ENCODE assay signal across 19 cellular contexts in genomic region chr1:47895436-47895835, GRCh38.
DNase-seq lines count a peak whose midpoint lies in the region; ATAC-seq, FAIRE-seq and TF ChIP-seq lines count a peak whose summit lies in the region.
"Had no signal": no experiment of that assay in that cellular context is flagged by ENCODE, and none has a peak within 500 bp of the region (broad histone marks: within the 10 kb centered on the region; RNA-seq: fewer than 3 reads in every experiment).

No MANE protein-coding gene starts in this region.

- DNase-seq in RWPE2 (ENCODE audit: low spot score): no peak
- no peak for DNase-seq in keratinocyte (ENCODE audit: low read depth, low spot score)
- DNase-seq in smooth muscle cell (lab: John Stamatoyannopoulos, UW; ENCODE audit: unreplicated experiment): no peak
- DNase-seq in COLO668 (lab: John Stamatoyannopoulos, UW; ENCODE audit: unreplicated experiment): no peak
- no peak for DNase-seq in SKM-1 (lab: John Stamatoyannopoulos, UW; ENCODE audit: unreplicated experiment)
- DNase-seq: ACHN, AML-193, COR-L47, GOT3, HFFc6, IMR-90, Karpas-422, MM.1S, NCI-H1092 treated with DMSO at 0.1 percent for 48 hours, NCI-H2081 treated with DMSO at 0.1 percent for 48 hours, NCI-H510A treated with DMSO at 0.1 percent for 48 hours, SHP77 had no signal

- H3K36me3 ChIP-seq in HUES48 (ENCODE audit: control insufficient read depth, insufficient read depth, low read length): no peaks in the 10 kb centered on the region
- no peaks in the 10 kb centered on the region for H3K36me3 ChIP-seq in RWPE2 (ENCODE audit: low read depth)
- no peaks in the 10 kb centered on the region for H3K36me3 ChIP-seq in keratinocyte (ENCODE audit: control insufficient read depth in 2 of 2, extremely low read depth in 1 of 2, insufficient read depth in 2 of 2, low read length in 2 of 2)
- H3K36me3 ChIP-seq in smooth muscle cell (ENCODE audit: low read depth): no peaks in the 10 kb centered on the region

- H4K20me1 ChIP-seq in keratinocyte (ENCODE audit: control insufficient read depth, extremely low read depth, insufficient read depth, low read length) (no peaks in the 10 kb centered on the region), smooth muscle cell (ENCODE audit: low read depth) (peaks cover 41% of the 10 kb centered on the region)

- TF ChIP-seq CTCF in RWPE2 (IDR thresholded peaks at IDR 0.05; ENCODE audit: poor library complexity, severe bottlenecking): no peak
- TF ChIP-seq CTCF in keratinocyte (optimal IDR thresholded peaks at IDR 0.05 in 1 of 3, IDR thresholded peaks at IDR 0.05 in 1 of 3, conservative IDR thresholded peaks at IDR 0.05 in 1 of 3; ENCODE audit: extremely low read depth in 1 of 3, insufficient read depth in 2 of 3, low read length in 3 of 3): no peak
- TF ChIP-seq CTCF in smooth muscle cell (IDR thresholded peaks at IDR 0.05; ENCODE audit: borderline replicate concordance, insufficient read depth, poor library complexity, severe bottlenecking): no peak

- 0 out of 2 replicates have a peak overlapping the region, but pooled peaks have one; percentile 12 for H3K4me3 ChIP-seq in HUES48 (ENCODE audit: low read depth, low read length)
- H3K4me3 ChIP-seq in RWPE2 (ENCODE audit: severe bottlenecking): no peak overlapping the region
- H3K4me3 ChIP-seq in keratinocyte (ENCODE audit: control insufficient read depth in 2 of 3, extremely low read depth in 1 of 3, insufficient read depth in 2 of 3, low read depth in 1 of 3, low read length in 3 of 3): no peak overlapping the region
- H3K4me3 ChIP-seq in smooth muscle cell: no peak overlapping the region

- H2AFZ ChIP-seq in keratinocyte (ENCODE audit: control insufficient read depth, low read length) (no peak overlapping the region), smooth muscle cell (ENCODE audit: low read depth) (no peak overlapping the region)

- no peaks in the 10 kb centered on the region for H3K9me3 ChIP-seq in HUES48 (ENCODE audit: control insufficient read depth, insufficient read depth, low read length)
- H3K9me3 ChIP-seq in RWPE2 (ENCODE audit: severe bottlenecking): no peaks in the 10 kb centered on the region
- H3K9me3 ChIP-seq in keratinocyte (ENCODE audit: control insufficient read depth, low read depth, low read length): no peaks in the 10 kb centered on the region
- no peaks in the 10 kb centered on the region for H3K9me3 ChIP-seq in smooth muscle cell (replicated peaks; ENCODE audit: low read depth)

- H3F3A ChIP-seq in smooth muscle cell (ENCODE audit: low read depth): no peaks in the 10 kb centered on the region

- no peak for TF ChIP-seq POLR2A in GM18505 (IDR thresholded peaks at IDR 0.05; ENCODE audit: borderline replicate concordance, extremely low read depth, insufficient read depth, insufficient read length)

- no peak for FAIRE-seq in keratinocyte (lab: Jason Lieb, UNC)

- H3K9ac ChIP-seq in HUES48 (ENCODE audit: low read depth, low read length): no peak overlapping the region
- H3K9ac ChIP-seq in keratinocyte (ENCODE audit: control insufficient read depth, extremely low read depth, insufficient read depth, low read length): no peak overlapping the region
- H3K9ac ChIP-seq in smooth muscle cell (ENCODE audit: low read depth): peak overlapping the region; percentile 66

- no peak for ATAC-seq in RWPE2 (ENCODE audit: low read depth)
- no peak for ATAC-seq in GM18505 (IDR thresholded peaks at IDR 0.05; ENCODE audit: unreplicated experiment)

- dilution Hi-C loops in keratinocyte (cut with MboI; ENCODE audit: extremely low pct_ligation_motif_present, low sequenced_read_pairs): no loop called here

- H3K4me2 ChIP-seq in keratinocyte (ENCODE audit: control insufficient read depth, extremely low read depth, insufficient read depth, low read depth, low read length) (peak overlapping the region; percentile 53), smooth muscle cell (peak overlapping the region; percentile 70)

- H3K79me2 ChIP-seq in keratinocyte (ENCODE audit: control insufficient read depth, insufficient read depth, low read length) (no peaks in the 10 kb centered on the region), smooth muscle cell (ENCODE audit: low read depth) (no peaks in the 10 kb centered on the region)

- H3K4me1 ChIP-seq in HUES48 (ENCODE audit: control insufficient read depth, insufficient read depth, low read length) (peaks cover 53% of the 10 kb centered on the region), RWPE2 (ENCODE audit: insufficient read depth, poor library complexity, severe bottlenecking) (peaks cover 12% of the 10 kb centered on the region), keratinocyte (ENCODE audit: control insufficient read depth, extremely low read depth, insufficient read depth, low read length) (peaks cover 17% of the 10 kb centered on the region), smooth muscle cell (ENCODE audit: low read depth) (peaks cover 10% of the 10 kb centered on the region)

- H3K27ac ChIP-seq in HUES48 (ENCODE audit: low read depth, low read length) (peak overlapping the region; percentile 43), RWPE2 (ENCODE audit: poor library complexity, severe bottlenecking) (peak overlapping the region; percentile 37), keratinocyte (ENCODE audit: control insufficient read depth, insufficient read depth, low read length) (no peak overlapping the region), smooth muscle cell (ENCODE audit: low read depth) (peak overlapping the region; percentile 72)

- H3K27me3 ChIP-seq in HUES48 (ENCODE audit: control insufficient read depth, insufficient read depth, low read length): no peaks in the 10 kb centered on the region
- no peaks in the 10 kb centered on the region for H3K27me3 ChIP-seq in RWPE2 (ENCODE audit: insufficient read depth, poor library complexity, severe bottlenecking)
- no peaks in the 10 kb centered on the region for H3K27me3 ChIP-seq in keratinocyte (ENCODE audit: control insufficient read depth, extremely low read depth, insufficient read depth, low read length)
- H3K27me3 ChIP-seq in smooth muscle cell (ENCODE audit: low read depth): no peaks in the 10 kb centered on the region

- no peaks in the 10 kb centered on the region for H3K9me1 ChIP-seq in keratinocyte (ENCODE audit: control insufficient read depth, extremely low read depth, insufficient read depth, low read length)

- 90% methylated on average over 3 of the region's 3 CpGs for WGBS in smooth muscle cell (ENCODE audit: low lambda C conversion rate)
